In the genomic region with DNA sequence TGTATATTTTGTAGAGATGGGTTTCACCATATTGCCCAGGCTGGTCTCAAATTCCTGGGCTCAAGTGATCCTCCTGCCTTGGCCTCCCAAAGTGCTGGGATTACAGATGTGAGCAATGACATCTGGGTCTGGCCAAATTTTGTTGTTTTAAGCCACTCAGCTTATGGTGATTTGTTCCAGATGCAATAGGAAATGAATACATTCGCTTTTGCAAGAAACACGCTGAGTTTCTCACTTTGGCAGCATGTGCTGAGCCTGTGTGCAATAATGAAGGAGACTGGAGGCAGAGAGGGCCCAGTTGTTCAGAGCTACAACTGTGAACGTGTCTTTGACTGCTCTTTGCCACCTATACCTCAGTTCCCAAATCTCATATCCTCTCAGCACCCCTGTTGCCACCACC, we compare ENCODE assay signal across 16 cellular contexts.
DNase-seq lines count a peak whose midpoint lies in the region; ATAC-seq and TF ChIP-seq lines count a peak whose summit lies in the region.
"Had no signal": no experiment of that assay in that cellular context is flagged by ENCODE, and none has a peak within 500 bp of the region (broad histone marks: within the 10 kb centered on the region; RNA-seq: fewer than 3 reads in every experiment).

No MANE protein-coding gene starts in this region.

- no peak for TF ChIP-seq CTCF in AG10803 (conservative IDR thresholded peaks at IDR 0.05; ENCODE audit: low read length)
- TF ChIP-seq CTCF in GM10248 (IDR thresholded peaks at IDR 0.05; ENCODE audit: control extremely low read depth, extremely low read depth, low read depth, missing control alignments) = no peak

- no peak for ATAC-seq in HG03571 (IDR thresholded peaks at IDR 0.05; ENCODE audit: unreplicated experiment)
- ATAC-seq: A549; CD8-positive, alpha-beta T cell; HepG2 had no signal

- POLR2A ChIA-PET in GM10248 (lab: Yijun Ruan, JAX) = no interaction called here

- peak; percentile 58 for DNase-seq in AG10803 (ENCODE audit: low read depth)
- DNase-seq in HCEC 1CT = peak; percentile 5
- DNase-seq in fibroblast of gingiva (ENCODE audit: low read depth) = peak; percentile 64
- DNase-seq in fibroblast of the conjunctiva (ENCODE audit: low read depth) = peak; percentile 23
- no peak for DNase-seq in GM10248 (ENCODE audit: extremely low spot score)
- no peak for DNase-seq in GM03348 (ENCODE audit: low spot score)
- DNase-seq: Calu3; CD8-positive, alpha-beta T cell; DMS79 treated with DMSO at 0.1 percent for 48 hours; EL; H9; KBM-7 had no signal

- CTCF ChIA-PET in GM10248 (lab: Yijun Ruan, JAX) = interaction anchor here (3.0 kb wide), 1 partner anchor 16 kb away, joined by 12 read pairs; no protein-coding TSS in a partner anchor

- H3K4me3 ChIP-seq in AG10803 (ENCODE audit: low read length) = no peak overlapping the region
- H3K4me3 ChIP-seq: A549; BLaER1 treated with 17β-estradiol and CSF1 and Interleukin-3, amounts not matched to agents 10 nM and 100 nM had no signal

Comparison
In these comparisons a context has a peak if more than half of its experiments do, and no peak if none do; other contexts are left out.
1. DNase-seq: peak in AG10803 (single experiment), HCEC 1CT (single experiment), fibroblast of gingiva (single experiment) and fibroblast of the conjunctiva (single experiment); none in GM10248 (single experiment) and GM03348 (single experiment).